ENCODE assay signal across 16 cellular contexts in genomic region chr11:57787205-57787604, GRCh38. TPM values are rescaled to one million over a fixed set of nuclear protein-coding genes. Genes with fewer than 3 reads are reported as not detected.
DNase-seq lines count a peak whose midpoint lies in the region; ATAC-seq, FAIRE-seq and TF ChIP-seq lines count a peak whose summit lies in the region.
"Had no signal": no experiment of that assay in that cellular context is flagged by ENCODE, and none has a peak within 500 bp of the region (broad histone marks: within the 10 kb centered on the region; RNA-seq: fewer than 3 reads in every experiment).

No MANE protein-coding gene starts in this region.

- intact Hi-C loops in breast epithelium (cut with DNase I; ENCODE audit: low total_unique reads), result no loop called here
- intact Hi-C loops in lower lobe of right lung (cut with DNase I), result no loop called here
- intact Hi-C loops in activated naive CD4-positive, alpha-beta T cell treated with anti-CD3 and anti-CD28 coated beads for 36 hours (cut with micrococcal nuclease), result no loop called here

- TF ChIP-seq POLR2A in breast epithelium (IDR thresholded peaks at IDR 0.05), result no peak

- H3K14ac ChIP-seq in H9 (ENCODE audit: insufficient read depth, low read length), result no peak overlapping the region

- H3K4me3 ChIP-seq in breast epithelium (no peak overlapping the region), lower lobe of right lung (no peak overlapping the region), smooth muscle cell (no peak overlapping the region)
- H3K4me3 ChIP-seq: tibial artery had no signal

- H4K91ac ChIP-seq in H9 (ENCODE audit: insufficient read length, low read depth, low read length), result no peak overlapping the region

- H4K20me1 ChIP-seq in H9 (ENCODE audit: control insufficient read depth, insufficient read depth, insufficient read length) (no peaks in the 10 kb centered on the region), smooth muscle cell (ENCODE audit: low read depth) (peaks cover 100% of the 10 kb centered on the region)

- H3K9ac ChIP-seq in H9 (ENCODE audit: extremely low read depth, insufficient read length, low read length) (no peak overlapping the region), smooth muscle cell (ENCODE audit: low read depth) (no peak overlapping the region)

- H3K4me2 ChIP-seq in H9 (ENCODE audit: insufficient read depth, insufficient read length, low read length) (no peak overlapping the region), smooth muscle cell (peak overlapping the region; percentile 66)

- H2BK20ac ChIP-seq in H9 (ENCODE audit: low read depth, low read length, poor library complexity, severe bottlenecking), result no peak overlapping the region

- DNase-seq in H9 (no peak), breast epithelium (ENCODE audit: low spot score in 2 of 2) (no peak), lower lobe of right lung (no peak), smooth muscle cell (lab: John Stamatoyannopoulos, UW; ENCODE audit: unreplicated experiment) (no peak), D721Med (ENCODE audit: insufficient read length, low spot score) (no peak), germinal center (ENCODE audit: low spot score) (no peak), kidney glomerular epithelial cell (lab: John Stamatoyannopoulos, UW) (no peak)
- no peak for DNase-seq in activated naive CD4-positive, alpha-beta T cell treated with anti-CD3 and anti-CD28 coated beads for 36 hours
- DNase-seq: activated CD8-positive, alpha-beta memory T cell treated with anti-CD3 and anti-CD28 coated beads, Interleukin-2, amount 50 U/mL, for 48 hours; AML-193; central memory CD4-positive, alpha-beta T cell; NCI-H1092; tibial artery had no signal

- H3K4ac ChIP-seq in H9 (ENCODE audit: low read depth, low read length), result no peak overlapping the region

- no peak overlapping the region for H2BK15ac ChIP-seq in H9 (ENCODE audit: low read depth, low read length)

- peaks cover 8 to 32% (median 27%) of the 10 kb centered on the region in 3 experiments for H3K36me3 Mint-ChIP-seq in H9 (ENCODE audit: insufficient read depth in 1 of 3, low read depth in 3 of 3)
- H3K36me3 Mint-ChIP-seq in activated naive CD4-positive, alpha-beta T cell treated with anti-CD3 and anti-CD28 coated beads for 36 hours (ENCODE audit: low read depth), result no peaks in the 10 kb centered on the region
- H3K36me3 Mint-ChIP-seq: activated naive CD4-positive, alpha-beta T cell treated with anti-CD3 and anti-CD28 coated beads, Interleukin-2, amount 50 U/mL, for 24 hours had no signal

- CTCF ChIA-PET in activated naive CD4-positive, alpha-beta T cell treated with anti-CD3 and anti-CD28 coated beads for 36 hours (lab: Charles Lee), result no interaction called here

- peaks cover 41% of the 10 kb centered on the region; the same call in 1 of the 2 replicates for H3K79me2 ChIP-seq in H9 (ENCODE audit: insufficient read depth, low read length)
- peaks cover 100% of the 10 kb centered on the region for H3K79me2 ChIP-seq in smooth muscle cell (ENCODE audit: low read depth)

- no peak overlapping the region for H3K18ac ChIP-seq in H9 (ENCODE audit: insufficient read length, low read depth, low read length)

- H3K56ac ChIP-seq in H9 (ENCODE audit: insufficient read length, low read depth, low read length), result no peak overlapping the region

- no peak overlapping the region for H2AK5ac ChIP-seq in H9 (ENCODE audit: insufficient read length, low read length)

- peaks cover 46 to 48% of the 10 kb centered on the region in 2 experiments for H3K4me1 Mint-ChIP-seq in H9
- H3K4me1 Mint-ChIP-seq in activated naive CD4-positive, alpha-beta T cell treated with anti-CD3 and anti-CD28 coated beads for 36 hours (ENCODE audit: low read depth), result peaks cover 15% of the 10 kb centered on the region

- H2BK12ac ChIP-seq in H9 (ENCODE audit: insufficient read length, low read depth, low read length), result no peak overlapping the region

- H2BK5ac ChIP-seq in H9 (ENCODE audit: insufficient read length, low read length), result no peak overlapping the region

- no CpG with 5 or more reads among the region's 4 CpGs for WGBS in H9 (ENCODE audit: extremely low coverage, insufficient read length, low lambda C conversion rate)
- 86% methylated on average over 4 of the region's 4 CpGs for WGBS in smooth muscle cell (ENCODE audit: low lambda C conversion rate)

- H3K23ac ChIP-seq in H9 (ENCODE audit: insufficient read length, low read depth, low read length), result no peak overlapping the region

- H3K27me3 Mint-ChIP-seq in H9 (ENCODE audit: low read depth), result no peaks in the 10 kb centered on the region
- H3K27me3 Mint-ChIP-seq in activated naive CD4-positive, alpha-beta T cell treated with anti-CD3 and anti-CD28 coated beads for 36 hours (ENCODE audit: low read depth), result no peaks in the 10 kb centered on the region
- H3K27me3 Mint-ChIP-seq: activated naive CD4-positive, alpha-beta T cell treated with anti-CD3 and anti-CD28 coated beads, Interleukin-2, amount 50 U/mL, for 24 hours had no signal

- no peaks in the 10 kb centered on the region for H3K23me2 ChIP-seq in H9 (ENCODE audit: insufficient read length, low read depth, low read length, poor library complexity, severe bottlenecking)

- H3K36me3 ChIP-seq in breast epithelium (no peaks in the 10 kb centered on the region), lower lobe of right lung (peaks cover 10% of the 10 kb centered on the region), smooth muscle cell (ENCODE audit: low read depth) (no peaks in the 10 kb centered on the region)

- H3K27ac ChIP-seq in H9 (ENCODE audit: insufficient read length, low read depth, low read length) (no peak overlapping the region), breast epithelium (peak overlapping the region; percentile 48 to 75), lower lobe of right lung (peak overlapping the region; percentile 13), smooth muscle cell (ENCODE audit: low read depth) (peak overlapping the region; percentile 79)

- H3K27ac Mint-ChIP-seq in H9, result peak overlapping the region in 2 of 3 experiments; percentile 76 to 91; a peak in 3 of 7 replicates
- no peak overlapping the region for H3K27ac Mint-ChIP-seq in activated naive CD4-positive, alpha-beta T cell treated with anti-CD3 and anti-CD28 coated beads for 36 hours
- H3K27ac Mint-ChIP-seq: activated naive CD4-positive, alpha-beta T cell treated with anti-CD3 and anti-CD28 coated beads, Interleukin-2, amount 50 U/mL, for 24 hours had no signal

- H3K9me3 ChIP-seq in H9 (ENCODE audit: control insufficient read depth, low read depth, low read length) (no peaks in the 10 kb centered on the region), breast epithelium (no peaks in the 10 kb centered on the region), lower lobe of right lung (no peaks in the 10 kb centered on the region), smooth muscle cell (replicated peaks; ENCODE audit: low read depth) (no peaks in the 10 kb centered on the region)
- H3K9me3 ChIP-seq: tibial artery had no signal

- peaks cover 9% of the 10 kb centered on the region for H3K4me1 ChIP-seq in H9 (ENCODE audit: insufficient read depth, low read length)
- H3K4me1 ChIP-seq in breast epithelium, result peaks cover 0 to 36% of the 10 kb centered on the region in 2 donors
- H3K4me1 ChIP-seq in lower lobe of right lung, result peaks cover 99% of the 10 kb centered on the region
- H3K4me1 ChIP-seq in smooth muscle cell (ENCODE audit: low read depth), result peaks cover 42% of the 10 kb centered on the region

- FAIRE-seq in D721Med (lab: Jason Lieb, UNC), result no peak

- no peak overlapping the region for H3T11ph ChIP-seq in H9 (ENCODE audit: low read length)

- TF ChIP-seq CTCF in H9 (conservative IDR thresholded peaks at IDR 0.05) (no peak), breast epithelium (IDR thresholded peaks at IDR 0.05) (no peak), lower lobe of right lung (IDR thresholded peaks at IDR 0.05) (no peak), smooth muscle cell (IDR thresholded peaks at IDR 0.05; ENCODE audit: borderline replicate concordance, insufficient read depth, poor library complexity, severe bottlenecking) (no peak), D721Med (IDR thresholded peaks at IDR 0.05; ENCODE audit: insufficient read depth, missing control alignments) (no peak)

- peaks cover 7% of the 10 kb centered on the region for H3F3A ChIP-seq in smooth muscle cell (ENCODE audit: low read depth)

- H4K5ac ChIP-seq in H9 (ENCODE audit: insufficient read length, low read depth, low read length), result no peak overlapping the region

- no peak overlapping the region for H3K4me3 Mint-ChIP-seq in H9
- no peak overlapping the region for H3K4me3 Mint-ChIP-seq in activated naive CD4-positive, alpha-beta T cell treated with anti-CD3 and anti-CD28 coated beads for 36 hours
- H3K4me3 Mint-ChIP-seq: activated naive CD4-positive, alpha-beta T cell treated with anti-CD3 and anti-CD28 coated beads, Interleukin-2, amount 50 U/mL, for 24 hours had no signal

- no peaks in the 10 kb centered on the region for H3K27me3 ChIP-seq in H9 (ENCODE audit: insufficient read depth, low read length)
- H3K27me3 ChIP-seq in breast epithelium, result no peaks in the 10 kb centered on the region
- no peaks in the 10 kb centered on the region for H3K27me3 ChIP-seq in lower lobe of right lung (ENCODE audit: low read depth)
- H3K27me3 ChIP-seq in smooth muscle cell (ENCODE audit: low read depth), result no peaks in the 10 kb centered on the region
- H3K27me3 ChIP-seq: tibial artery had no signal

- H4K8ac ChIP-seq in H9 (replicated peaks; ENCODE audit: insufficient read length, low read depth, low read length), result no peak overlapping the region

- no peak overlapping the region for H2BK120ac ChIP-seq in H9 (ENCODE audit: low read depth, low read length, poor library complexity, severe bottlenecking)

- H2AFZ ChIP-seq in H9 (ENCODE audit: low read length) (no peak overlapping the region), smooth muscle cell (ENCODE audit: low read depth) (no peak overlapping the region)

- ATAC-seq in lower lobe of right lung, result no peak

- no peaks in the 10 kb centered on the region for H3K9me3 Mint-ChIP-seq in H9
- no peaks in the 10 kb centered on the region for H3K9me3 Mint-ChIP-seq in activated naive CD4-positive, alpha-beta T cell treated with anti-CD3 and anti-CD28 coated beads for 36 hours
- H3K9me3 Mint-ChIP-seq: activated naive CD4-positive, alpha-beta T cell treated with anti-CD3 and anti-CD28 coated beads, Interleukin-2, amount 50 U/mL, for 24 hours had no signal

- H3K79me1 ChIP-seq in H9 (ENCODE audit: insufficient read depth, low read depth, low read length, poor library complexity, severe bottlenecking), result peaks cover 15% of the 10 kb centered on the region

RNA-seq across cellular contexts. Expression of gene CTNND1, which starts 25.6 kb away (rescaled TPM):
- total RNA-seq in H9 (2021) (164 and 166 TPM in 2 replicates), breast epithelium (100 to 1,000 TPM in 2 of 3 donors, 10 to 100 TPM in 1; 82.1 to 259 (median 175) TPM), lower lobe of right lung (226 TPM), smooth muscle cell (135 and 156 TPM in 2 replicates)
- polyA plus RNA-seq in smooth muscle cell, result 66.0 and 74.8 TPM in 2 replicates
- total RNA-seq in activated naive CD4-positive, alpha-beta T cell treated with anti-CD3 and anti-CD28 coated beads for 36 hours, result 1 to 10 TPM; 5.5 to 8.5 TPM

RNA-seq across cellular contexts. Expression of gene BTBD18, which starts 35.6 kb away (rescaled TPM):
- not detected in 2 replicates for total RNA-seq in H9 (2021)
- total RNA-seq in breast epithelium, result not detected
- total RNA-seq in lower lobe of right lung, result not detected
- not detected in 2 replicates for total RNA-seq in smooth muscle cell
- polyA plus RNA-seq in smooth muscle cell, result 0.22 and 0.50 TPM in 2 replicates
- not detected for total RNA-seq in activated naive CD4-positive, alpha-beta T cell treated with anti-CD3 and anti-CD28 coated beads for 36 hours
- total RNA-seq: epithelial cell of proximal tubule, mesenteric fat pad had no signal

RNA-seq across cellular contexts. Expression of gene SELENOH, which starts 45.9 kb away (rescaled TPM):
- total RNA-seq in H9 (2021) (251 and 271 TPM in 2 replicates), breast epithelium (100 to 1,000 TPM in 2 of 3 donors, 10 to 100 TPM in 1; 84.3 to 153 (median 153) TPM), lower lobe of right lung (118 TPM), smooth muscle cell (120 and 131 TPM in 2 replicates)
- 141 and 143 TPM in 2 replicates for polyA plus RNA-seq in smooth muscle cell
- 100 to 1,000 TPM; 249 to 282 TPM for total RNA-seq in activated naive CD4-positive, alpha-beta T cell treated with anti-CD3 and anti-CD28 coated beads for 36 hours

Comparison
In these comparisons a context has a peak if more than half of its experiments do, and no peak if none do; other contexts are left out.
1. RNA of gene CTNND1, which starts 25.6 kb away (total RNA-seq): 226 TPM in lower lobe of right lung (single experiment), 82.1 to 259 TPM in breast epithelium, 164 to 166 TPM in H9 and 135 to 156 TPM in smooth muscle cell; 5.5 to 8.5 TPM in activated naive CD4-positive, alpha-beta T cell treated with anti-CD3 and anti-CD28 coated beads for 36 hours; every median in the first group is over 4 times any median in the second.